In the genomic region with DNA sequence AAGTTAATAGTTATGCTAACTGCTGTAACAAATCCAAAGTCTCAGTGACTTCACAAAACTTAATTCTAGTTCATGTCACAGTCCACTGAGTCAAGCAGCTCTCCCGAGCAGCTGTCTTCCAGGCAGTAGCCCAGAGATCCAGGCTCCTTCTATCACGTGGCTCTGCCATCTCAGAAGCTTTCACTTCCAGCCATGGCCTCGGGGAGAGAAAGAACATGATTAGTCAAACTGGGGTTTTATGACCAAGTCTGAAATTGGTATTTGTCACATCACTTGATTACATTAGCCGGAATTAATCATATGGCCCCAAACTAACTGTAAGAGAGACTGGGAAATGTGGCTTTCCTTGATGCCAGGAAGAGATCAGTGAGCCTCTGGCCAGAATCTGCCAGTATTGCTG, we compare ENCODE assay signal across 16 cellular contexts.
DNase-seq lines count a peak whose midpoint lies in the region; ATAC-seq and TF ChIP-seq lines count a peak whose summit lies in the region.
"Had no signal": no experiment of that assay in that cellular context is flagged by ENCODE, and none has a peak within 500 bp of the region (broad histone marks: within the 10 kb centered on the region; RNA-seq: fewer than 3 reads in every experiment).

No MANE protein-coding gene starts in this region.

- H3K9me3 Mint-ChIP-seq in activated CD4-positive, alpha-beta T cell treated with anti-CD3 and anti-CD28 coated beads for 36 hours (ENCODE audit: low read depth) = no peaks in the 10 kb centered on the region
- H3K9me3 Mint-ChIP-seq in CD8-positive, alpha-beta memory T cell = no peaks in the 10 kb centered on the region

- ATAC-seq in activated CD4-positive, alpha-beta T cell treated with anti-CD3 and anti-CD28 coated beads for 36 hours = peak; percentile 92
- no peak for ATAC-seq in lung (ENCODE audit: insufficient read depth, low FRiP score)
- ATAC-seq: left lung had no signal

- no peaks in the 10 kb centered on the region for H3K4me1 ChIP-seq in lung (ENCODE audit: control insufficient read depth in 2 of 2, insufficient read depth in 2 of 2, low read length in 2 of 2)
- no peaks in the 10 kb centered on the region for H3K4me1 ChIP-seq in CD8-positive, alpha-beta memory T cell (ENCODE audit: insufficient read depth, low read length)
- H3K4me1 ChIP-seq: left lung had no signal

- intact Hi-C loops in activated CD4-positive, alpha-beta T cell treated with anti-CD3 and anti-CD28 coated beads for 36 hours (cut with DNase I, micrococcal nuclease) = loop anchor here in 1 of 2 experiments (5.0 kb wide), 1 partner anchor 80 kb away; no protein-coding TSS in a partner anchor

- H3K27me3 ChIP-seq in lung (ENCODE audit: control insufficient read depth, insufficient read depth) = no peaks in the 10 kb centered on the region
- H3K27me3 ChIP-seq in CD8-positive, alpha-beta memory T cell (ENCODE audit: insufficient read depth, low read length, poor library complexity, severe bottlenecking) = no peaks in the 10 kb centered on the region
- H3K27me3 ChIP-seq: left lung had no signal

- H3K9me3 ChIP-seq in lung (ENCODE audit: control insufficient read depth in 2 of 2, insufficient read depth in 1 of 2, low read length in 1 of 2) = no peaks in the 10 kb centered on the region
- H3K9me3 ChIP-seq in CD8-positive, alpha-beta memory T cell (ENCODE audit: low read length) = no peaks in the 10 kb centered on the region
- H3K9me3 ChIP-seq: left lung, thoracic aorta had no signal

- TF ChIP-seq CTCF in lung (IDR thresholded peaks at IDR 0.05; ENCODE audit: control extremely low read depth, extremely low read depth) = no peak

- peaks cover 3% of the 10 kb centered on the region for H3K27me3 Mint-ChIP-seq in activated CD4-positive, alpha-beta T cell treated with anti-CD3 and anti-CD28 coated beads for 36 hours
- H3K27me3 Mint-ChIP-seq in CD8-positive, alpha-beta memory T cell = no peaks in the 10 kb centered on the region

- no peak overlapping the region for H3K27ac Mint-ChIP-seq in activated CD4-positive, alpha-beta T cell treated with anti-CD3 and anti-CD28 coated beads for 36 hours
- H3K27ac Mint-ChIP-seq in CD8-positive, alpha-beta memory T cell = no peak overlapping the region
- H3K27ac Mint-ChIP-seq: brain had no signal

- peak; percentile 53 for DNase-seq in activated CD4-positive, alpha-beta T cell treated with anti-CD3 and anti-CD28 coated beads for 36 hours
- DNase-seq in activated CD4-positive, alpha-beta T cell treated with anti-CD3 and anti-CD28 coated beads for 4 hours = no peak
- peak; percentile 19 for DNase-seq in GOT3 (lab: John Stamatoyannopoulos, UW)
- DNase-seq in activated T-cell treated with anti-CD3 and anti-CD28 coated beads, Interleukin-2, amount 50 U/mL, for 48 hours = peak; percentile 39 to 40
- DNase-seq in lung (ENCODE audit: low spot score) = no peak
- no peak for DNase-seq in NCI-H1930 (lab: John Stamatoyannopoulos, UW)
- DNase-seq in CD8-positive, alpha-beta memory T cell = no peak
- no peak for DNase-seq in activated naive CD4-positive, alpha-beta T cell treated with Interleukin-2 at 50 U/mL for 16 hours
- DNase-seq: Calu3, glutamatergic neuron, Kasumi-1, left lung, NCI-H2029 treated with DMSO at 0.1 percent for 48 hours, WERI-Rb-1 had no signal

- POLR2A ChIA-PET in activated CD4-positive, alpha-beta T cell treated with anti-CD3 and anti-CD28 coated beads for 36 hours (lab: Charles Lee) = interaction anchor here (0.9 kb wide), 2 partner anchors 10 to 102 kb away, joined by 3 to 6 read pairs; no protein-coding TSS in a partner anchor
- POLR2A ChIA-PET in CD8-positive, alpha-beta memory T cell (lab: Charles Lee) = no interaction called here

- H3K36me3 Mint-ChIP-seq in activated CD4-positive, alpha-beta T cell treated with anti-CD3 and anti-CD28 coated beads for 36 hours (ENCODE audit: low read depth) = no peaks in the 10 kb centered on the region
- no peaks in the 10 kb centered on the region for H3K36me3 Mint-ChIP-seq in CD8-positive, alpha-beta memory T cell
- H3K36me3 Mint-ChIP-seq: brain had no signal

- H3K4me3 Mint-ChIP-seq in activated CD4-positive, alpha-beta T cell treated with anti-CD3 and anti-CD28 coated beads for 36 hours = no peak overlapping the region
- H3K4me3 Mint-ChIP-seq in CD8-positive, alpha-beta memory T cell = no peak overlapping the region
- H3K4me3 Mint-ChIP-seq: brain had no signal

- 86 to 87% methylated on average over 4 of the region's 4 CpGs for WGBS in lung, 2 donors

- peaks cover 11% of the 10 kb centered on the region for H3K4me1 Mint-ChIP-seq in activated CD4-positive, alpha-beta T cell treated with anti-CD3 and anti-CD28 coated beads for 36 hours
- H3K4me1 Mint-ChIP-seq in CD8-positive, alpha-beta memory T cell = no peaks in the 10 kb centered on the region

- no peaks in the 10 kb centered on the region for H3K36me3 ChIP-seq in lung (ENCODE audit: control insufficient read depth in 2 of 2, insufficient read depth in 2 of 2, low read length in 2 of 2)
- H3K36me3 ChIP-seq in CD8-positive, alpha-beta memory T cell (ENCODE audit: insufficient read depth, low read length) = no peaks in the 10 kb centered on the region
- H3K36me3 ChIP-seq: left lung, thoracic aorta, WERI-Rb-1 had no signal

- H3K4me3 ChIP-seq in lung = peak overlapping the region; percentile 12
- no peak overlapping the region for H3K4me3 ChIP-seq in CD8-positive, alpha-beta memory T cell (ENCODE audit: low read length)
- H3K4me3 ChIP-seq: left lung, thoracic aorta had no signal

- CTCF ChIA-PET in activated CD4-positive, alpha-beta T cell treated with anti-CD3 and anti-CD28 coated beads for 36 hours (lab: Charles Lee) = interaction anchor here (0.6 to 1.1 kb wide), 5 partner anchors 31 to 489 kb away, joined by 3 to 4 read pairs (median 3); no protein-coding TSS in a partner anchor
- CTCF ChIA-PET in CD8-positive, alpha-beta memory T cell (lab: Charles Lee) = interaction anchor here (1.2 kb wide), 1 partner anchor 108 kb away, joined by 5 read pairs; no protein-coding TSS in a partner anchor

- no peak overlapping the region for H3K27ac ChIP-seq in lung (ENCODE audit: low read depth in 1 of 2, low read length in 1 of 2)
- H3K27ac ChIP-seq in CD8-positive, alpha-beta memory T cell (ENCODE audit: low read depth, low read length) = no peak overlapping the region
- H3K27ac ChIP-seq: left lung, thoracic aorta, WERI-Rb-1 had no signal

Comparison
In these comparisons a context has a peak if more than half of its experiments do, and no peak if none do; other contexts are left out.
1. DNase-seq: peak in activated CD4-positive, alpha-beta T cell treated with anti-CD3 and anti-CD28 coated beads for 36 hours (single experiment), GOT3 (single experiment) and activated T-cell treated with anti-CD3 and anti-CD28 coated beads, Interleukin-2, amount 50 U/mL, for 48 hours (2 of 2); none in activated CD4-positive, alpha-beta T cell treated with anti-CD3 and anti-CD28 coated beads for 4 hours (0 of 2), lung (single experiment), NCI-H1930 (0 of 2), CD8-positive, alpha-beta memory T cell (0 of 5) and activated naive CD4-positive, alpha-beta T cell treated with Interleukin-2 at 50 U/mL for 16 hours (single experiment).